21 cellular contexts compared by ENCODE assay signal in the genomic region with DNA sequence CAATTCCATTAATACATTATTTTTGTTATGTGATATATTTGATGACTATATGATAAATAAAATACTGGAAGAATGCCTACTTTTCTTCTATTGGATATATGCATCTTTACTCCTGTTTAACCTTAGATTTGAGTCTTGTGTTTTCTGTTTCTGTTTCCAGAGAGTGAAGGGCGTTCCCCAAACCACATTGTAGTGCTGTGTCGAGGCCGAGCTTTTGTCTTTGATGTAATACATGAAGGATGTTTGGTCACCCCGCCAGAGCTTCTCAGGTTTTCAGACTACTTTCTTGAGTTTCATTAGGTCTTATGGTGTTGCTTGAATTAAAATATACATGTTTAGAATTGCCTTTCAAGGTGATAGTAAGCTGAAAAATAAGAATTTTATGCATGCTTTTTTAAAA. TPM values are rescaled to one million over a fixed set of nuclear protein-coding genes. Genes with fewer than 3 reads are reported as not detected.
DNase-seq lines count a peak whose midpoint lies in the region; ATAC-seq, FAIRE-seq and TF ChIP-seq lines count a peak whose summit lies in the region.
"Had no signal": no experiment of that assay in that cellular context is flagged by ENCODE, and none has a peak within 500 bp of the region (broad histone marks: within the 10 kb centered on the region; RNA-seq: fewer than 3 reads in every experiment).

No MANE protein-coding gene starts in this region.

- H3K9me1 ChIP-seq in K562 (ENCODE audit: control insufficient read depth, insufficient read depth, low read length): no peaks in the 10 kb centered on the region

- no peak overlapping the region for H3K27ac Mint-ChIP-seq in CD4-positive, alpha-beta T cell
- no peak overlapping the region for H3K27ac Mint-ChIP-seq in stimulated activated memory B cell treated with anti-CD40 and anti-IgM and Interleukin-4, amounts not matched to agents 10 μg/mL and 1 μg/mL and 100 μg/mL, for 72 hours
- H3K27ac Mint-ChIP-seq: GM23338; stimulated activated naive CD8-positive, alpha-beta T cell treated with anti-CD3 and anti-CD28 coated beads, Interleukin-15, Interleukin-2, amounts not matched to agents 100 ng/mL and 50 ng/mL, for 24 hours had no signal

- H2AFZ ChIP-seq in K562 (ENCODE audit: low read depth, low read length): no peak overlapping the region
- H2AFZ ChIP-seq: GM23338 had no signal

- no peak overlapping the region for H3K27ac ChIP-seq in CD4-positive, alpha-beta T cell (ENCODE audit: low read depth, low read length)
- H3K27ac ChIP-seq in K562 (ENCODE audit: extremely low read depth, low read depth, low read length): no peak overlapping the region
- no peak overlapping the region for H3K27ac ChIP-seq in prostate gland
- H3K27ac ChIP-seq: adrenal gland, heart right ventricle, left ventricle myocardium inferior, transverse colon, WERI-Rb-1 had no signal

- peak; percentile 79 for ATAC-seq in CD4-positive, alpha-beta T cell (ENCODE audit: poor library complexity)
- ATAC-seq in K562 (no peak), HG03432 (IDR thresholded peaks at IDR 0.05; ENCODE audit: unreplicated experiment) (no peak)
- no peak for ATAC-seq in stimulated activated memory B cell treated with anti-CD40 and anti-IgM and Interleukin-4, amounts not matched to agents 10 μg/mL and 1 μg/mL and 100 μg/mL, for 72 hours
- ATAC-seq: GM23338, heart right ventricle had no signal

- no peak overlapping the region for H3K4me2 ChIP-seq in K562 (ENCODE audit: insufficient read depth, low read length)
- H3K4me2 ChIP-seq: GM23338 had no signal

- no peaks in the 10 kb centered on the region for H4K20me1 ChIP-seq in K562 (replicated peaks; ENCODE audit: control insufficient read depth, insufficient read depth, low read length)

- peak in 5 of 10 experiments; percentile 1 to 23 (median 9) for DNase-seq in CD4-positive, alpha-beta T cell
- DNase-seq in GM12865 (ENCODE audit: low read depth): peak; percentile 52
- peak; percentile 5 to 7 for DNase-seq in activated CD4-positive, alpha-beta T cell treated with anti-CD3 and anti-CD28 coated beads, Interleukin-2, amount 50 U/mL, for 48 hours
- no peak for DNase-seq in K562 (ENCODE audit: extremely low read depth in 1 of 4, low spot score in 3 of 4)
- no peak for DNase-seq in prostate gland (ENCODE audit: low spot score)
- DNase-seq: activated CD8-positive, alpha-beta memory T cell treated with anti-CD3 and anti-CD28 coated beads, Interleukin-2, amount 50 U/mL, for 4 hours; adrenal gland; Caco-2; dermis blood vessel endothelial cell; heart right ventricle; left ventricle myocardium inferior; MV-4-11; NCI-H2081 treated with DMSO at 0.1 percent for 48 hours; NCI-H510A; transverse colon; WERI-Rb-1 had no signal

- no peaks in the 10 kb centered on the region for H3K27me3 Mint-ChIP-seq in CD4-positive, alpha-beta T cell
- no peaks in the 10 kb centered on the region for H3K27me3 Mint-ChIP-seq in stimulated activated memory B cell treated with anti-CD40 and anti-IgM and Interleukin-4, amounts not matched to agents 10 μg/mL and 1 μg/mL and 100 μg/mL, for 72 hours
- H3K27me3 Mint-ChIP-seq: stimulated activated naive CD8-positive, alpha-beta T cell treated with anti-CD3 and anti-CD28 coated beads, Interleukin-15, Interleukin-2, amounts not matched to agents 100 ng/mL and 50 ng/mL, for 24 hours had no signal

- H3K9me3 ChIP-seq in CD4-positive, alpha-beta T cell (ENCODE audit: control insufficient read depth, low read length): no peaks in the 10 kb centered on the region
- H3K9me3 ChIP-seq in K562 (replicated peaks; ENCODE audit: control insufficient read depth, insufficient read depth, low read depth, low read length) (no peaks in the 10 kb centered on the region), prostate gland (no peaks in the 10 kb centered on the region)
- H3K9me3 ChIP-seq: heart right ventricle, left ventricle myocardium inferior, transverse colon had no signal

- intact Hi-C loops in CD4-positive, alpha-beta T cell (cut with DNase I, micrococcal nuclease): no loop called here
- intact Hi-C loops in K562 (cut with micrococcal nuclease) (no loop called here), prostate gland (cut with DNase I) (no loop called here)

- CTCF ChIA-PET in CD4-positive, alpha-beta T cell (lab: Charles Lee): no interaction called here
- CTCF ChIA-PET in K562 (lab: Yijun Ruan, JAX; ENCODE audit: low intra/inter-chr PET ratio): interaction anchor here (0.7 kb wide), 1 partner anchor 1041 kb away, joined by 3 read pairs; no protein-coding TSS in a partner anchor

- BruUV-seq in K562 (replicated peaks; lab: Mats Ljungman, UMichigan): no TSS peak

- in situ Hi-C loops in K562 (cut with MboI): no loop called here

- no peak overlapping the region for H3K9ac ChIP-seq in K562 (ENCODE audit: insufficient read depth in 1 of 2, low read depth in 2 of 2, low read length in 2 of 2)

- TF ChIP-seq RAD21 in K562 (CRISPR knock-in tag; conservative IDR thresholded peaks at IDR 0.05 in 1 of 2, IDR thresholded peaks at IDR 0.05 in 1 of 2): no peak

- H3K36me3 Mint-ChIP-seq in CD4-positive, alpha-beta T cell (ENCODE audit: low read depth): peaks cover 19% of the 10 kb centered on the region
- H3K36me3 Mint-ChIP-seq in stimulated activated memory B cell treated with anti-CD40 and anti-IgM and Interleukin-4, amounts not matched to agents 10 μg/mL and 1 μg/mL and 100 μg/mL, for 72 hours: peaks cover 7% of the 10 kb centered on the region

- no peak for FAIRE-seq in K562 (lab: Jason Lieb, UNC)
- FAIRE-seq: bronchial epithelial cell had no signal

- H3K4me1 ChIP-seq in K562 (replicated peaks in 1 of 2; ENCODE audit: control insufficient read depth in 2 of 2, insufficient read depth in 2 of 2, low read length in 2 of 2) (peaks cover 0 to 12% of the 10 kb centered on the region in 2 experiments; a peak in 3 of 5 replicates), prostate gland (replicated peaks) (no peaks in the 10 kb centered on the region)
- H3K4me1 ChIP-seq: adrenal gland, Caco-2, heart right ventricle, left ventricle myocardium inferior, transverse colon had no signal

- H3K4me3 ChIP-seq in GM12865 (ENCODE audit: low read depth, low read length) (no peak overlapping the region), K562 (no peak overlapping the region), prostate gland (no peak overlapping the region)
- H3K4me3 ChIP-seq: adrenal gland, GM23338, heart right ventricle, left ventricle myocardium inferior, transverse colon had no signal

- no peaks in the 10 kb centered on the region for H3K4me1 Mint-ChIP-seq in CD4-positive, alpha-beta T cell (ENCODE audit: low read depth)
- no peaks in the 10 kb centered on the region for H3K4me1 Mint-ChIP-seq in stimulated activated memory B cell treated with anti-CD40 and anti-IgM and Interleukin-4, amounts not matched to agents 10 μg/mL and 1 μg/mL and 100 μg/mL, for 72 hours
- H3K4me1 Mint-ChIP-seq: GM23338 had no signal

- H3K36me3 ChIP-seq in K562 (ENCODE audit: control insufficient read depth, insufficient read depth, low read length) (no peaks in the 10 kb centered on the region), prostate gland (no peaks in the 10 kb centered on the region)
- H3K36me3 ChIP-seq: adrenal gland had no signal

- H3K4me3 Mint-ChIP-seq in CD4-positive, alpha-beta T cell: no peak overlapping the region
- no peak overlapping the region for H3K4me3 Mint-ChIP-seq in stimulated activated memory B cell treated with anti-CD40 and anti-IgM and Interleukin-4, amounts not matched to agents 10 μg/mL and 1 μg/mL and 100 μg/mL, for 72 hours
- H3K4me3 Mint-ChIP-seq: GM23338; stimulated activated naive CD8-positive, alpha-beta T cell treated with anti-CD3 and anti-CD28 coated beads, Interleukin-15, Interleukin-2, amounts not matched to agents 100 ng/mL and 50 ng/mL, for 24 hours had no signal

- WGBS in K562 (ENCODE audit: insufficient coverage, low coverage, missing lambda C conversion rate): 42% methylated on average over 4 of the region's 4 CpGs
- 95% methylated on average over 4 of the region's 4 CpGs for WGBS in prostate gland

- H3K9me3 Mint-ChIP-seq in CD4-positive, alpha-beta T cell: no peaks in the 10 kb centered on the region
- no peaks in the 10 kb centered on the region for H3K9me3 Mint-ChIP-seq in stimulated activated memory B cell treated with anti-CD40 and anti-IgM and Interleukin-4, amounts not matched to agents 10 μg/mL and 1 μg/mL and 100 μg/mL, for 72 hours
- H3K9me3 Mint-ChIP-seq: GM23338; stimulated activated naive CD8-positive, alpha-beta T cell treated with anti-CD3 and anti-CD28 coated beads, Interleukin-15, Interleukin-2, amounts not matched to agents 100 ng/mL and 50 ng/mL, for 24 hours had no signal

- no peak for TF ChIP-seq EP300 in K562 (IDR thresholded peaks at IDR 0.05; ENCODE audit: low read length)

- TF ChIP-seq POLR2A in K562 (conservative IDR thresholded peaks at IDR 0.05): no peak
- no peak for TF ChIP-seq POLR2A in prostate gland (IDR thresholded peaks at IDR 0.05)

- no peaks in the 10 kb centered on the region for H3K79me2 ChIP-seq in K562 (ENCODE audit: control insufficient read depth, insufficient read depth, low read length)

- POLR2A ChIA-PET in CD4-positive, alpha-beta T cell (lab: Charles Lee): interaction anchor here (1.1 to 1.2 kb wide), 3 partner anchors 11 to 29 kb away, joined by 3 to 6 read pairs (median 3); a partner anchor contains a TSS
- POLR2A ChIA-PET in K562 (lab: Yijun Ruan, JAX): no interaction called here

- no peak for TF ChIP-seq CTCF in CD4-positive, alpha-beta T cell (IDR thresholded peaks at IDR 0.05)
- no peak for TF ChIP-seq CTCF in GM12865 (IDR thresholded peaks at IDR 0.05; ENCODE audit: insufficient read depth, low read depth, low read length, missing control alignments)
- no peak for TF ChIP-seq CTCF in K562 (IDR thresholded peaks at IDR 0.05 in 2 of 3, conservative IDR thresholded peaks at IDR 0.05 in 1 of 3; ENCODE audit: insufficient read depth in 2 of 3, low read depth in 1 of 3, low read length in 3 of 3)
- TF ChIP-seq CTCF in prostate gland (IDR thresholded peaks at IDR 0.05): no peak

- H3K27me3 ChIP-seq in CD4-positive, alpha-beta T cell (ENCODE audit: control insufficient read depth, insufficient read depth, low read length): no peaks in the 10 kb centered on the region
- H3K27me3 ChIP-seq in K562 (ENCODE audit: control insufficient read depth in 2 of 2, insufficient read depth in 2 of 2, low read length in 2 of 2) (no peaks in the 10 kb centered on the region), prostate gland (replicated peaks; ENCODE audit: insufficient read depth) (no peaks in the 10 kb centered on the region)
- H3K27me3 ChIP-seq: adrenal gland, heart right ventricle, transverse colon had no signal

RNA-seq across cellular contexts. Expression of a gene that starts 23.8 kb away (rescaled TPM):
- 1 to 10 TPM; 8.5 to 8.6 TPM for total RNA-seq in CD4-positive, alpha-beta T cell
- 2.8 and 14.6 TPM in 2 replicates for total RNA-seq in K562 (2011; cell fraction: chromatin; rRNA removed; ENCODE audit: low replicate concordance)
- total RNA-seq in K562 (2011; cell fraction: nucleolus; rRNA removed): 1.2 and 1.3 TPM in 2 replicates
- 4.0 and 6.9 TPM in 2 replicates for total RNA-seq in K562 (2011; cell fraction: nucleoplasm; rRNA removed)
- total RNA-seq in K562 (2014; rRNA removed) (2.6 and 2.7 TPM in 2 replicates), K562 (2014; rRNA removed; fragmentation: Illumina TruSeq; extraction: Trizol) (7.5 and 8.1 TPM in 2 replicates), K562 (2015; rRNA removed; fragmentation: Illumina TruSeq; extraction: Trizol) (6.1 and 6.8 TPM in 2 replicates), K562 (2021) (4.8 and 5.1 TPM in 2 replicates), prostate gland (10 to 100 TPM; 17.0 to 35.0 TPM)
- polyA plus RNA-seq in K562 (2011; rRNA removed) (0.07 and 2.5 TPM in 2 replicates), K562 (2014; fragmentation: Illumina TruSeq; extraction: Trizol) (4.2 and 6.5 TPM in 2 replicates), K562 (2014; fragmentation: Nextera tagmentation; extraction: Ambion mirVana) (1 to 10 TPM; 4.0 to 4.5 TPM), K562 (2014; rRNA removed) (3.7 and 6.8 TPM in 2 replicates)
- polyA plus RNA-seq in K562 (2011; cell fraction: cytosol; rRNA removed): 0.33 TPM in 1 of 2 replicates, not detected in the other
- polyA plus RNA-seq in K562 (2011; cell fraction: nucleus; rRNA removed): 0.15 and 1.7 TPM in 2 replicates
- polyA plus RNA-seq in K562 (2012): 5.0 and 5.5 TPM in 2 replicates
- polyA minus RNA-seq in K562 (2011; rRNA and poly(A)+ RNA removed): 0.30 and 2.8 TPM in 2 replicates
- 0.67 TPM in 1 of 2 replicates, not detected in the other for polyA minus RNA-seq in K562 (2011; cell fraction: cytosol; rRNA and poly(A)+ RNA removed)
- polyA minus RNA-seq in K562 (2011; cell fraction: nucleus; rRNA and poly(A)+ RNA removed): 0.56 and 3.8 TPM in 2 replicates

Comparison
In these comparisons a context has a peak if more than half of its experiments do, and no peak if none do; other contexts are left out.
1. DNase-seq: peak in GM12865 (single experiment) and activated CD4-positive, alpha-beta T cell treated with anti-CD3 and anti-CD28 coated beads, Interleukin-2, amount 50 U/mL, for 48 hours (2 of 2); none in K562 (0 of 4) and prostate gland (single experiment).